In the genomic region with DNA sequence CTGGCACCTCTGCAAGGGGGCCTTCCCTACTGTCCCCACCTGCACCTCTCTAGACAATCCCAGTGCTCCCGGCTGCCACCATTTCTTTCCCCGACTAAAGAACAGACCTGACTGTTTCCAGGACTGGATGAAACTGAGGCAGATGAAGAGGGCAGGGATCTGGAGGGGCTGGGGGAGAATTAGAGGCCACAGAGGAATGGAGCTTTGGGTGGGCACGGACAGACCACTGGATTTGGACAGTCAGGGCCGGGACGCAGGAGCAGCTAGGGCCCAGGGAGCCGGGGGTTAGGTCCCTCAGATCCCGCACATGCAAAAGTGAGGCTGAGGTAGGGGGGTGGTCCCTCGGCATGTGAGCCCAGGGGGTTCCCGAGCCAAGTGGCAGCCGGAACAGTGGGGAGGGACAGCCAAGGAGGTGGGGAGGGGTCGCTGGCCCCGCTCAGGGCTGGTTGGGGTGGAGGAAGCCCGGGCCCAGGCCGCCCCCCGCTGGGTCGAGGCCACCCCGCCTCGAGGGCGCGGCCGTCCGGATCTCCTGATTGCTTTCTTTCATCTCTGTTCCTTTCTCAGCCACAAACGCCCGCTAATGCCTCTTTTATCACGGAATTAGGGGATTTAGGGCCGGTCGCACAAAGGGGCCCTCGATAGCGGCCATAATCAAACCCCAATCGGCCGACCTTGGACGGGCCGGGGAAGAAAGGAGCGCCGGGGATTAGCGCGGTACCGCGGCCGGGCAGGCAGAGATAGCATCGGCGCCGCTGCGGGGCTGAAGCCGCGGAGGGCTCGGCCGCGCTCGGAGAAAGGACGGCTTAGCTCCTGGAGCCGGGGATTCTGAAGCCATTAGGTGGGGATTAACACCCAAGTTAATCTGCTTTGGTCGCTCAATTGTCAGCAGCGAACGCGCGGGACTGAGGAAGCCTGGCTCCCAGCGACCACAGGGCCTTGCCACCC, we compare ENCODE assay signal across 8 cellular contexts. TPM values are rescaled to one million over a fixed set of nuclear protein-coding genes. Genes with fewer than 3 reads are reported as not detected.
A peak's percentile ranks its signal among the peaks of the same experiment; 100 is the strongest.
DNase-seq lines count a peak whose midpoint lies in the region; TF ChIP-seq lines count a peak whose summit lies in the region.

No MANE protein-coding gene starts in this region.

- CTCF ChIA-PET in BJ (lab: Yijun Ruan, JAX): interaction anchor here (1.0 kb wide), 1 partner anchor 10 kb away, joined by 3 read pairs; a partner anchor contains a TSS

- H3K36me3 ChIP-seq in BJ (ENCODE audit: control insufficient read depth, insufficient read depth, low read length): no peaks in the 10 kb centered on the region

- POLR2A ChIA-PET in BJ (lab: Charles Lee): no interaction called here

- peaks cover 24% of the 10 kb centered on the region for H3K4me1 Mint-ChIP-seq in nephron

- H3K4me3 ChIP-seq in BJ (ENCODE audit: low read depth, low read length): peak overlapping the region; percentile 15; the same call in 1 of the 2 replicates
- H3K4me3 ChIP-seq in choroid plexus epithelial cell (ENCODE audit: low read depth, low read length): peak overlapping the region; percentile 49

- no peaks in the 10 kb centered on the region for H3K9me3 Mint-ChIP-seq in nephron

- H3K27me3 Mint-ChIP-seq in nephron (ENCODE audit: low read depth): peaks cover 71% of the 10 kb centered on the region

- no peak for DNase-seq in BJ (ENCODE audit: low read depth)
- peak; percentile 0 for DNase-seq in HT-29 (ENCODE audit: low spot score)
- no peak for DNase-seq in choroid plexus epithelial cell (ENCODE audit: low read depth)
- DNase-seq in kidney glomerular epithelial cell (lab: John Stamatoyannopoulos, UW): no peak
- no peak for DNase-seq in DMS153 (lab: John Stamatoyannopoulos, UW)
- no peak for DNase-seq in posterior cingulate gyrus
- no peak for DNase-seq in LoVo (ENCODE audit: low spot score)

- peaks cover 18% of the 10 kb centered on the region for H3K27me3 ChIP-seq in BJ (ENCODE audit: control insufficient read depth, insufficient read depth, low read length)

- H3K27ac Mint-ChIP-seq in nephron: no peak overlapping the region

- TF ChIP-seq CTCF in BJ (IDR thresholded peaks at IDR 0.05; ENCODE audit: insufficient read depth, low read depth, low read length) (no peak), choroid plexus epithelial cell (conservative IDR thresholded peaks at IDR 0.05; ENCODE audit: low read depth, low read length) (no peak), nephron (IDR thresholded peaks at IDR 0.05; ENCODE audit: unreplicated experiment in 3 of 3) (no peak)

- H3K4me3 Mint-ChIP-seq in nephron: peak overlapping the region; percentile 66 to 80 (median 73)

- intact Hi-C loops in posterior cingulate gyrus (cut with DNase I): no loop called here

- H3K36me3 Mint-ChIP-seq in nephron (ENCODE audit: low read depth): no peaks in the 10 kb centered on the region

RNA-seq across cellular contexts. Expression of a gene that starts 9.3 kb away (rescaled TPM):
- polyA plus RNA-seq in BJ (2011; rRNA removed): 19.6 and 36.9 TPM in 2 replicates
- 27.7 and 28.7 TPM in 2 replicates for polyA minus RNA-seq in BJ (2011; rRNA and poly(A)+ RNA removed)
- total RNA-seq in HT-29 (2014; rRNA removed; shearing (Covaris generic)): 462 and 466 TPM in 2 replicates

RNA-seq across cellular contexts. Expression of a gene that starts 19.2 kb away (rescaled TPM):
- polyA plus RNA-seq in BJ (2011; rRNA removed): not detected in 2 replicates
- not detected in 2 replicates for polyA minus RNA-seq in BJ (2011; rRNA and poly(A)+ RNA removed)
- total RNA-seq in HT-29 (2014; rRNA removed; shearing (Covaris generic)): not detected in 2 replicates

RNA-seq across cellular contexts. Expression of a gene that starts 24.8 kb away (rescaled TPM):
- 11.3 and 19.4 TPM in 2 replicates for polyA plus RNA-seq in BJ (2011; rRNA removed)
- 5.0 and 7.8 TPM in 2 replicates for polyA minus RNA-seq in BJ (2011; rRNA and poly(A)+ RNA removed)
- total RNA-seq in HT-29 (2014; rRNA removed; shearing (Covaris generic)): 18.1 and 23.4 TPM in 2 replicates

RNA-seq across cellular contexts. Expression of a gene that starts 38.2 kb away (rescaled TPM):
- not detected in 2 replicates for polyA plus RNA-seq in BJ (2011; rRNA removed)
- polyA minus RNA-seq in BJ (2011; rRNA and poly(A)+ RNA removed): 0.33 TPM in 1 of 2 replicates, not detected in the other
- not detected in 2 replicates for total RNA-seq in HT-29 (2014; rRNA removed; shearing (Covaris generic))

RNA-seq across cellular contexts. Expression of a gene that starts 47.1 kb away (rescaled TPM):
- 32.2 and 44.3 TPM in 2 replicates for polyA plus RNA-seq in BJ (2011; rRNA removed)
- polyA minus RNA-seq in BJ (2011; rRNA and poly(A)+ RNA removed): 21.2 and 25.3 TPM in 2 replicates
- 105 and 114 TPM in 2 replicates for total RNA-seq in HT-29 (2014; rRNA removed; shearing (Covaris generic))
